Comparison of ENCODE assay signal across 1 cellular context in genomic region chr3:14137004-14137403, GRCh38.
TF ChIP-seq lines count a peak whose summit lies in the region.

No MANE protein-coding gene starts in this region.

TF ChIP-seq in HCT116, 20 proteins besides CTCF, POLR2A, EP300 and RAD21 (continued from another document):
- peak; percentile 20; the same call in 1 of the 2 replicates for TF ChIP-seq FOSL1 (IDR thresholded peaks at IDR 0.05; ENCODE audit: low read depth)
- TF ChIP-seq, protein P1, sequence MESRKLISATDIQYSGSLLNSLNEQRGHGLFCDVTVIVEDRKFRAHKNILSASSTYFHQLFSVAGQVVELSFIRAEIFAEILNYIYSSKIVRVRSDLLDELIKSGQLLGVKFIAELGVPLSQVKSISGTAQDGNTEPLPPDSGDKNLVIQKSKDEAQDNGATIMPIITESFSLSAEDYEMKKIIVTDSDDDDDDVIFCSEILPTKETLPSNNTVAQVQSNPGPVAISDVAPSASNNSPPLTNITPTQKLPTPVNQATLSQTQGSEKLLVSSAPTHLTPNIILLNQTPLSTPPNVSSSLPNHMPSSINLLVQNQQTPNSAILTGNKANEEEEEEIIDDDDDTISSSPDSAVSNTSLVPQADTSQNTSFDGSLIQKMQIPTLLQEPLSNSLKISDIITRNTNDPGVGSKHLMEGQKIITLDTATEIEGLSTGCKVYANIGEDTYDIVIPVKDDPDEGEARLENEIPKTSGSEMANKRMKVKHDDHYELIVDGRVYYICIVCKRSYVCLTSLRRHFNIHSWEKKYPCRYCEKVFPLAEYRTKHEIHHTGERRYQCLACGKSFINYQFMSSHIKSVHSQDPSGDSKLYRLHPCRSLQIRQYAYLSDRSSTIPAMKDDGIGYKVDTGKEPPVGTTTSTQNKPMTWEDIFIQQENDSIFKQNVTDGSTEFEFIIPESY (IDR thresholded peaks at IDR 0.05; ENCODE audit: extremely low read depth, insufficient replicate concordance, low read length), result no peak
- no peak for TF ChIP-seq ZFX (IDR thresholded peaks at IDR 0.05)
